Comparison of ENCODE assay signal across 23 cellular contexts in the genomic region with DNA sequence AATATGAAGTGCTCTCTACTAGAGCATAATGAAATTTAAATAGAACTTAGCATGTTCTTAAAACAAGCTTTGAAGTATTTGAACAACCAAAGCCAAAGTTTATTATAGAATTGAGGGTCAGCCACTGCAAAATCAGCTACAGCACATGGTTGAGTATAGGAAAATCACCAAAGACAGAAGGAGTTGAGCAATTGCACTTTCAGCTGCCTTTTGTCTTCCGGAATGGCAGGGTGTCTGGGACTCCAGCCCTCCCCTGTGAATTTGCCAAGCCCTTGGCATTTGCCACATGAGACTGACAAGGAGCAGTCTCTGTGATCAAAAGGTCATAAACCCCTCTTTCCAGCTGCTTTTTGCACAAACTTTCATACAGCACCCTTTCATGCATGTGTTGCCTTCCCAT. TPM values are rescaled to one million over a fixed set of nuclear protein-coding genes. Genes with fewer than 3 reads are reported as not detected.
DNase-seq lines count a peak whose midpoint lies in the region; ATAC-seq and TF ChIP-seq lines count a peak whose summit lies in the region.
"Had no signal": no experiment of that assay in that cellular context is flagged by ENCODE, and none has a peak within 500 bp of the region (broad histone marks: within the 10 kb centered on the region; RNA-seq: fewer than 3 reads in every experiment).

No MANE protein-coding gene starts in this region.

- H4K20me1 ChIP-seq in osteoblast (ENCODE audit: insufficient read depth, low read length) = no peaks in the 10 kb centered on the region

- H3K9me3 ChIP-seq in lower lobe of right lung = no peaks in the 10 kb centered on the region
- no peaks in the 10 kb centered on the region for H3K9me3 ChIP-seq in osteoblast (ENCODE audit: low read depth, low read length)
- H3K9me3 ChIP-seq: MG63 had no signal

- intact Hi-C loops in lower lobe of right lung (cut with DNase I) = no loop called here

- H3K27ac ChIP-seq in lower lobe of right lung = peak overlapping the region; percentile 18
- H3K27ac ChIP-seq in osteoblast (ENCODE audit: low read depth, low read length) = no peak overlapping the region
- H3K27ac ChIP-seq: RWPE1 had no signal

- peak; percentile 16 for DNase-seq in NB4 (ENCODE audit: low read depth)
- peak; percentile 9 for DNase-seq in epithelial cell of esophagus (ENCODE audit: low read depth)
- DNase-seq in lower lobe of right lung = no peak
- no peak for DNase-seq in osteoblast (ENCODE audit: insufficient read length, low spot score, missing footprints)
- no peak for DNase-seq in stimulated activated naive CD4-positive, alpha-beta T cell (lab: John Stamatoyannopoulos, UW)
- DNase-seq: CD4-positive, alpha-beta memory T cell; COR-L47; DMS79; EL; GDM1; MG63; NCI-H2029; NCI-H446; NCI-H524 treated with DMSO at 0.1 percent for 48 hours; SHP77 treated with DMSO at 0.1 percent for 48 hours had no signal

- H3K4me3 ChIP-seq in NB4 (ENCODE audit: low read depth, low read length) = no peak overlapping the region
- no peak overlapping the region for H3K4me3 ChIP-seq in epithelial cell of esophagus (ENCODE audit: low read length)
- H3K4me3 ChIP-seq in lower lobe of right lung = no peak overlapping the region
- H3K4me3 ChIP-seq in osteoblast (ENCODE audit: insufficient read depth, low read length) = no peak overlapping the region
- H3K4me3 ChIP-seq: GM12878, K562, MG63 had no signal

- no peak for TF ChIP-seq CTCF in NB4 (IDR thresholded peaks at IDR 0.05; ENCODE audit: low read depth, low read length)
- TF ChIP-seq CTCF in epithelial cell of esophagus (IDR thresholded peaks at IDR 0.05; ENCODE audit: insufficient read depth, low read depth, low read length, missing control alignments) = no peak
- TF ChIP-seq CTCF in lower lobe of right lung (IDR thresholded peaks at IDR 0.05) = no peak
- TF ChIP-seq CTCF in osteoblast (IDR thresholded peaks at IDR 0.05; ENCODE audit: extremely low read depth, low read depth, low read length) = no peak

- TF ChIP-seq POLR2A in NB4 (IDR thresholded peaks at IDR 0.05; ENCODE audit: extremely low read depth, insufficient read length) = no peak

- peak overlapping the region; percentile 11 for H2AFZ ChIP-seq in osteoblast (ENCODE audit: low read length)

- H3K27me3 ChIP-seq in lower lobe of right lung (ENCODE audit: low read depth) = no peaks in the 10 kb centered on the region
- H3K27me3 ChIP-seq in osteoblast (ENCODE audit: insufficient read depth, low read length) = no peaks in the 10 kb centered on the region
- H3K27me3 ChIP-seq: MG63 had no signal

- H3K36me3 ChIP-seq in lower lobe of right lung = no peaks in the 10 kb centered on the region
- no peaks in the 10 kb centered on the region for H3K36me3 ChIP-seq in osteoblast (ENCODE audit: insufficient read depth, low read length)
- H3K36me3 ChIP-seq: MG63 had no signal

- H3K79me2 ChIP-seq in osteoblast (ENCODE audit: insufficient read depth, low read length) = no peaks in the 10 kb centered on the region

- H3K4me1 ChIP-seq in lower lobe of right lung = peaks cover 14% of the 10 kb centered on the region
- no peaks in the 10 kb centered on the region for H3K4me1 ChIP-seq in osteoblast (ENCODE audit: insufficient read depth, low read length)

- ATAC-seq in lower lobe of right lung = peak; percentile 85 to 88
- no peak for ATAC-seq in GM18517 (IDR thresholded peaks at IDR 0.05; ENCODE audit: unreplicated experiment)
- ATAC-seq in HG02571 (IDR thresholded peaks at IDR 0.05; ENCODE audit: unreplicated experiment) = no peak
- no peak for ATAC-seq in HG02973 (IDR thresholded peaks at IDR 0.05; ENCODE audit: unreplicated experiment)
- ATAC-seq: GM12878, K562, Panc1 had no signal

- H3K4me2 ChIP-seq in osteoblast (ENCODE audit: insufficient read depth, low read length) = no peak overlapping the region

RNA-seq across cellular contexts. Expression of gene LURAP1L, which starts 8.5 kb away (rescaled TPM):
- 29.2 TPM for total RNA-seq in lower lobe of right lung
- 88.3 and 107 TPM in 2 replicates for total RNA-seq in osteoblast
- total RNA-seq: CD4-positive, alpha-beta memory T cell; OCI-LY7 had no signal

Comparison
In these comparisons a context has a peak if more than half of its experiments do, and no peak if none do; other contexts are left out.
1. DNase-seq: peak in NB4 (single experiment) and epithelial cell of esophagus (single experiment); none in lower lobe of right lung (single experiment), osteoblast (single experiment) and stimulated activated naive CD4-positive, alpha-beta T cell (0 of 6).
2. ATAC-seq: peak in lower lobe of right lung (2 of 2); none in GM18517 (single experiment), HG02571 (single experiment) and HG02973 (single experiment).